In the genomic region with DNA sequence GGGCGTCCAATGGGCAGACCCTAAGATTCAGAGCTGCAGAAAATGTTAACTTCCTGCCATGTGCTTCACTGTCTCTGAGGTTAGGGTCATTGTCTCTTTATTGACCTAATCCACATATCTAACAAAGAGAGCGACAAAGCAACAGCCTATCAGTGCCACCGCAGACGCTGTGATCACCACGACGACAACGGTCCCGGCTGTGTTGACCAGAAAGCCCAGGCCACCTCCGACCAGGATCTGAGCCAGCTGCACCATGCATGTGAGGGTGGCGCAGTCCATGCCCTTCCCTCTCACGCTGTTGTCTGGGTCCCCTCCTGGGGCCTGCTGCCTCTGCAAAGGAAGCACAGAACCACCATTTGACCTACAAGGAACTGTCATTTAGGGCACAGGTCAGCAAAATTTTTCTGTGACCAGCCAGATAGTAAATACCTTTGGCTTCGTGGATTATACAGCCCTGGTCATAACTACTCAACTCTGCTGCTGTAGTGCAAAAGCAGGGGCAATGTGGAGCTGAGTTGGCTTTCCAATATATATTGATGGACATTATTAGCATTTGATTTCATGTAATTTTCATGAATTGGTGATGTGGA, we compare ENCODE assay signal across 22 cellular contexts. TPM values are rescaled to one million over a fixed set of nuclear protein-coding genes. Genes with fewer than 3 reads are reported as not detected.
DNase-seq lines count a peak whose midpoint lies in the region; ATAC-seq, FAIRE-seq and TF ChIP-seq lines count a peak whose summit lies in the region.
"Had no signal": no experiment of that assay in that cellular context is flagged by ENCODE, and none has a peak within 500 bp of the region (broad histone marks: within the 10 kb centered on the region; RNA-seq: fewer than 3 reads in every experiment).

No MANE protein-coding gene starts in this region.

- H2AFZ ChIP-seq in GM23338 (peak overlapping the region; percentile 77), H1 (ENCODE audit: low read length) (peak overlapping the region; percentile 87), trophoblast cell (ENCODE audit: insufficient read depth, low read length, poor library complexity) (no peak overlapping the region)
- H2AFZ ChIP-seq: GM23248 had no signal

- H3K9ac ChIP-seq in H1 (replicated peaks in 1 of 4; ENCODE audit: extremely low read depth in 1 of 4, low read depth in 3 of 4, low read length in 3 of 4) (no peak overlapping the region), trophoblast cell (ENCODE audit: low read length) (no peak overlapping the region)
- H3K9ac ChIP-seq: GM23248 had no signal

- H2BK5ac ChIP-seq in H1 (ENCODE audit: low read depth, low read length) = no peak overlapping the region
- no peak overlapping the region for H2BK5ac ChIP-seq in trophoblast cell (ENCODE audit: low read depth, low read length, poor library complexity)

- no peak overlapping the region for H3K4me3 Mint-ChIP-seq in GM23338
- H3K4me3 Mint-ChIP-seq: IgD-negative memory B cell had no signal

- no peak for TF ChIP-seq CTCF in GM23338 (conservative IDR thresholded peaks at IDR 0.05; ENCODE audit: low read depth in 2 of 2)
- TF ChIP-seq CTCF in H1 (IDR thresholded peaks at IDR 0.05; ENCODE audit: control extremely low read depth in 1 of 3, insufficient read depth in 1 of 3, low read depth in 1 of 3, low read length in 3 of 3) = no peak

- FAIRE-seq in H1 (lab: Jason Lieb, UNC) = no peak

- H3K27ac Mint-ChIP-seq in GM23338 = no peak overlapping the region
- H3K27ac Mint-ChIP-seq: IgD-negative memory B cell had no signal

- H2BK20ac ChIP-seq in H1 (ENCODE audit: low read length) = no peak overlapping the region

- no peaks in the 10 kb centered on the region for H3F3A ChIP-seq in GM23338 (replicated peaks; ENCODE audit: low read depth)

- no peak overlapping the region; the same call in 1 of the 2 replicates for H4K8ac ChIP-seq in H1 (ENCODE audit: extremely low read depth, insufficient read depth, low read length)
- H4K8ac ChIP-seq in trophoblast cell (ENCODE audit: low read depth, low read length) = no peak overlapping the region

- CTCF ChIA-PET in H1 (lab: Charles Lee; ENCODE audit: partially characterized antibody) = interaction anchor here (0.8 to 1.4 kb wide), 3 partner anchors 9 to 355 kb away, joined by 3 to 4 read pairs (median 3); partner anchors contain the start of gene RXFP3

- no peaks in the 10 kb centered on the region for H3K27me3 ChIP-seq in GM23338 (ENCODE audit: insufficient read depth)
- H3K27me3 ChIP-seq in H1 (replicated peaks in 1 of 4; ENCODE audit: control insufficient read depth in 3 of 4, extremely low read depth in 1 of 4, insufficient read depth in 3 of 4, low read length in 3 of 4) = no peaks in the 10 kb centered on the region
- no peaks in the 10 kb centered on the region for H3K27me3 ChIP-seq in trophoblast cell (ENCODE audit: insufficient read depth, low read length)

- H3K27me3 Mint-ChIP-seq in GM23338 (ENCODE audit: insufficient read depth, low read depth, poor library complexity) = peaks cover 5% of the 10 kb centered on the region

- H2BK12ac ChIP-seq in H1 (ENCODE audit: low read depth, low read length) (no peak overlapping the region), trophoblast cell (ENCODE audit: low read length) (no peak overlapping the region)

- H3K79me2 ChIP-seq in GM23338 (replicated peaks; ENCODE audit: insufficient read depth) = no peaks in the 10 kb centered on the region
- H3K79me2 ChIP-seq in H1 (ENCODE audit: control insufficient read depth in 1 of 2, insufficient read depth in 2 of 2, low read length in 2 of 2) = no peaks in the 10 kb centered on the region
- H3K79me2 ChIP-seq in trophoblast cell (ENCODE audit: control insufficient read depth, insufficient read depth, low read length, poor library complexity) = no peaks in the 10 kb centered on the region

- H3K9me2 ChIP-seq in GM23338 (ENCODE audit: insufficient read depth) = no peaks in the 10 kb centered on the region

- H3K4me2 ChIP-seq in GM23338 = no peak overlapping the region
- no peak overlapping the region for H3K4me2 ChIP-seq in H1 (ENCODE audit: insufficient read depth in 1 of 2, low read depth in 2 of 2, low read length in 2 of 2)
- H3K4me2 ChIP-seq in trophoblast cell (ENCODE audit: low read length) = no peak overlapping the region

- H3K14ac ChIP-seq in H1 (ENCODE audit: insufficient read length) (no peak overlapping the region), trophoblast cell (ENCODE audit: low read length) (no peak overlapping the region)

- H4K5ac ChIP-seq in H1 (ENCODE audit: insufficient read length, low read depth, low read length) = no peak overlapping the region

- no peaks in the 10 kb centered on the region for H4K20me1 ChIP-seq in GM23338 (replicated peaks; ENCODE audit: insufficient read depth)
- no peaks in the 10 kb centered on the region for H4K20me1 ChIP-seq in H1 (replicated peaks in 1 of 2; ENCODE audit: control insufficient read depth in 1 of 2, insufficient read depth in 2 of 2, low read length in 2 of 2)

- H3K4ac ChIP-seq in H1 (replicated peaks; ENCODE audit: insufficient read length, low read depth, low read length) (no peak overlapping the region), trophoblast cell (ENCODE audit: low read depth, low read length) (no peak overlapping the region)

- H2AK5ac ChIP-seq in H1 (ENCODE audit: low read depth, low read length) = no peak overlapping the region
- no peak overlapping the region for H2AK5ac ChIP-seq in trophoblast cell (ENCODE audit: low read length)

- H3K36me3 ChIP-seq in GM23338 (ENCODE audit: insufficient read depth) (no peaks in the 10 kb centered on the region), H1 (ENCODE audit: control insufficient read depth in 2 of 4, insufficient read depth in 4 of 4, low read length in 3 of 4) (no peaks in the 10 kb centered on the region), trophoblast cell (ENCODE audit: control insufficient read depth in 1 of 2, insufficient read depth in 2 of 2, low read length in 2 of 2) (no peaks in the 10 kb centered on the region)
- H3K36me3 ChIP-seq: BE2C had no signal

- H3K23ac ChIP-seq in H1 (ENCODE audit: insufficient read length) (no peak overlapping the region), trophoblast cell (ENCODE audit: low read length) (no peak overlapping the region)

- no peak overlapping the region for H4K12ac ChIP-seq in trophoblast cell (ENCODE audit: low read depth, low read length)

- H3K9me3 ChIP-seq in H1 (ENCODE audit: insufficient read depth in 2 of 2, low read depth in 1 of 2, low read length in 1 of 2) = no peaks in the 10 kb centered on the region
- peaks cover 2% of the 10 kb centered on the region for H3K9me3 ChIP-seq in trophoblast cell (ENCODE audit: insufficient read depth, low read depth, low read length)
- H3K9me3 ChIP-seq: BE2C had no signal

- H2BK120ac ChIP-seq in H1 (replicated peaks; ENCODE audit: low read depth, low read length) (no peak overlapping the region), trophoblast cell (ENCODE audit: insufficient read depth, low read length, poor library complexity) (no peak overlapping the region)

- ATAC-seq in GM23338 = peak; percentile 62; the same call in 2 of the 3 replicates
- no peak for ATAC-seq in GM18517 (IDR thresholded peaks at IDR 0.05; ENCODE audit: unreplicated experiment)
- ATAC-seq: HCT116 had no signal

- H2BK15ac ChIP-seq in H1 (ENCODE audit: low read length) = no peak overlapping the region

- H4K91ac ChIP-seq in H1 (replicated peaks; ENCODE audit: insufficient read length, low read length) (no peak overlapping the region), trophoblast cell (ENCODE audit: low read depth, low read length) (no peak overlapping the region)

- H3K4me1 ChIP-seq in GM23338 (ENCODE audit: insufficient read depth) (0 out of 2 replicates have a peak, but pooled peaks cover 5% of the 10 kb centered on the region), H1 (replicated peaks in 1 of 4; ENCODE audit: control insufficient read depth in 3 of 4, insufficient read depth in 4 of 4, low read length in 3 of 4) (peaks cover 0 to 2% (median under 1%) of the 10 kb centered on the region in 4 experiments; a peak in 1 of 7 replicates), trophoblast cell (ENCODE audit: control insufficient read depth in 1 of 2, insufficient read depth in 2 of 2, low read length in 2 of 2) (no peaks in the 10 kb centered on the region)
- H3K4me1 ChIP-seq: BE2C had no signal

- H3K23me2 ChIP-seq in H1 (ENCODE audit: low read depth, low read length) = no peaks in the 10 kb centered on the region

- DNase-seq in GM23338 (ENCODE audit: low spot score) = peak; percentile 56
- DNase-seq in NCI-H748 (lab: John Stamatoyannopoulos, UW; ENCODE audit: unreplicated experiment) = peak; percentile 79
- no peak for DNase-seq in H1 (ENCODE audit: low read depth in 1 of 2, low spot score in 2 of 2)
- no peak for DNase-seq in trophoblast cell
- DNase-seq in mesenteric fat pad (ENCODE audit: low spot score) = no peak
- DNase-seq in retina = no peak
- DNase-seq in NK-92 treated with Interleukin-12 subunit alpha and Interleukin-12 subunit beta, amount 100 ng/mL, for 24 hours (lab: John Stamatoyannopoulos, UW) = no peak
- DNase-seq: BE2C, DMS79 treated with DMSO at 0.1 percent for 48 hours, GM23248, Karpas-422, NCI-H187, NCI-H2107, NCI-H510A, Right ventricle myocardium superior had no signal

- no peak for TF ChIP-seq POLR2A in H1 (IDR thresholded peaks at IDR 0.05; ENCODE audit: control extremely low read depth in 1 of 2, low read depth in 2 of 2, low read length in 2 of 2)

- H3K27ac ChIP-seq in GM23338 (ENCODE audit: low read depth) = no peak overlapping the region
- no peak overlapping the region for H3K27ac ChIP-seq in H1 (ENCODE audit: low read depth, low read length)
- no peak overlapping the region for H3K27ac ChIP-seq in trophoblast cell (ENCODE audit: low read depth, low read length)
- H3K27ac ChIP-seq: GM23248 had no signal

- H3K18ac ChIP-seq in H1 (ENCODE audit: extremely low read depth, low read length) (no peak overlapping the region), trophoblast cell (ENCODE audit: low read length) (no peak overlapping the region)

- WGBS in H1 (ENCODE audit: extremely low coverage in 1 of 2, insufficient coverage in 1 of 2, insufficient read length in 1 of 2, insufficient replicate concordance in 2 of 2, low coverage in 1 of 2, low lambda C conversion rate in 2 of 2, missing lambda C conversion rate in 1 of 2), 2 experiments = 82% methylated on average over 12 of the region's 12 CpGs; no CpG with 5 or more reads in 1 of the 2 experiments
- WGBS in trophoblast cell (ENCODE audit: extremely low coverage, insufficient coverage, insufficient read length) = no CpG with 5 or more reads among the region's 12 CpGs

- H3K36me3 Mint-ChIP-seq in GM23338 (ENCODE audit: low read depth) = no peaks in the 10 kb centered on the region
- H3K36me3 Mint-ChIP-seq: IgD-negative memory B cell had no signal

- H3K9me3 Mint-ChIP-seq in GM23338 = no peaks in the 10 kb centered on the region

- TF ChIP-seq RAD21 in H1 (IDR thresholded peaks at IDR 0.05 in 1 of 2, conservative IDR thresholded peaks at IDR 0.05 in 1 of 2; ENCODE audit: low read depth in 2 of 2, low read length in 2 of 2) = no peak

- peaks cover 23% of the 10 kb centered on the region for H3K4me1 Mint-ChIP-seq in GM23338
- H3K4me1 Mint-ChIP-seq: IgD-negative memory B cell had no signal

- POLR2A ChIA-PET in H1 (lab: Charles Lee; ENCODE audit: partially characterized antibody) = no interaction called here

- no peak overlapping the region for H3K56ac ChIP-seq in H1 (replicated peaks; ENCODE audit: insufficient read length, low read depth, low read length)

- H3K79me1 ChIP-seq in H1 (ENCODE audit: low read depth, low read length) (no peaks in the 10 kb centered on the region), trophoblast cell (ENCODE audit: low read length) (no peaks in the 10 kb centered on the region)

- no peak overlapping the region for H3K4me3 ChIP-seq in GM23338
- no peak overlapping the region for H3K4me3 ChIP-seq in H1 (ENCODE audit: extremely low read depth in 1 of 4, insufficient read depth in 2 of 4, low read depth in 3 of 4, low read length in 4 of 4)
- H3K4me3 ChIP-seq in trophoblast cell (ENCODE audit: low read depth, low read length) = peak overlapping the region; percentile 25
- H3K4me3 ChIP-seq: GM23248 had no signal

- TF ChIP-seq EP300 in H1 (IDR thresholded peaks at IDR 0.05; ENCODE audit: borderline replicate concordance in 1 of 2, low read depth in 2 of 2, low read length in 2 of 2) = no peak

RNA-seq across cellular contexts. Expression of gene RXFP3, which starts 8.5 kb away (rescaled TPM):
- total RNA-seq in GM23338 (2014; rRNA removed; shearing (Covaris generic)) = 0.23 TPM in 1 of 2 replicates, not detected in the other
- polyA plus RNA-seq in GM23338 (2016; fragmentation: Nextera tagmentation; extraction: Ambion mirVana) (not detected in 2 replicates), H1 (2011; rRNA removed) (0.13 TPM in 1 of 2 replicates, not detected in the other)
- total RNA-seq in H1 (2021; fragmentation: NEBNext Ultra II Directional; extraction: Animal tissue kit (Norgen Biotek cat#: 25700)) = 0.15 TPM in 1 of 2 replicates, not detected in the other
- 0.08 TPM for polyA plus RNA-seq in H1 (2011; cell fraction: cytosol; rRNA removed)
- 0.07 TPM for polyA plus RNA-seq in H1 (2011; cell fraction: nucleus; rRNA removed)
- polyA plus RNA-seq in H1 (2012, experiment 1 of 2) = 0.09 to 0.12 TPM (median 0.12 TPM) in 3 of 4 replicates, not detected in the other
- not detected for polyA plus RNA-seq in H1 (2012, experiment 2 of 2)
- not detected for polyA plus RNA-seq in H1 (2013, experiment 1 of 2)
- 0.04 TPM for polyA plus RNA-seq in H1 (2013, experiment 2 of 2)
- 0.29 TPM in 1 of 2 replicates, not detected in the other for polyA minus RNA-seq in H1 (2011; rRNA and poly(A)+ RNA removed)
- not detected for polyA minus RNA-seq in H1 (2011; cell fraction: cytosol; rRNA and poly(A)+ RNA removed)
- polyA minus RNA-seq in H1 (2011; cell fraction: nucleus; rRNA and poly(A)+ RNA removed) = not detected
- not detected in 2 replicates for polyA plus RNA-seq in trophoblast cell (2013)
- not detected for total RNA-seq in mesenteric fat pad
- total RNA-seq: A673, GM23248, M059J, Right ventricle myocardium superior, RPMI7951 had no signal
- polyA plus RNA-seq: GM23248, IgD-negative memory B cell had no signal

RNA-seq across cellular contexts. Expression of gene SLC45A2, which starts 39.9 kb away (rescaled TPM):
- not detected in 2 replicates for total RNA-seq in GM23338 (2014; rRNA removed; shearing (Covaris generic))
- not detected in 2 replicates for polyA plus RNA-seq in GM23338 (2016; fragmentation: Nextera tagmentation; extraction: Ambion mirVana)
- total RNA-seq in H1 (2021; fragmentation: NEBNext Ultra II Directional; extraction: Animal tissue kit (Norgen Biotek cat#: 25700)) = not detected in 2 replicates
- 0.09 TPM in 1 of 2 replicates, not detected in the other for polyA plus RNA-seq in H1 (2011; rRNA removed)
- polyA plus RNA-seq in H1 (2011; cell fraction: cytosol; rRNA removed) = 0.08 TPM
- 0.11 TPM for polyA plus RNA-seq in H1 (2011; cell fraction: nucleus; rRNA removed)
- not detected in 4 replicates for polyA plus RNA-seq in H1 (2012, experiment 1 of 2)
- polyA plus RNA-seq in H1 (2012, experiment 2 of 2) = not detected
- polyA plus RNA-seq in H1 (2013, experiment 1 of 2) = not detected
- 0.09 TPM for polyA plus RNA-seq in H1 (2013, experiment 2 of 2)
- polyA minus RNA-seq in H1 (2011; rRNA and poly(A)+ RNA removed) = 0.54 TPM in 1 of 2 replicates, not detected in the other
- polyA minus RNA-seq in H1 (2011; cell fraction: cytosol; rRNA and poly(A)+ RNA removed) = not detected
- 1.6 TPM for polyA minus RNA-seq in H1 (2011; cell fraction: nucleus; rRNA and poly(A)+ RNA removed)
- 0.01 and 0.04 TPM in 2 replicates for polyA plus RNA-seq in trophoblast cell (2013)
- total RNA-seq in mesenteric fat pad = not detected
- total RNA-seq: GM23248, HT1080, M059J, Right ventricle myocardium superior had no signal
- polyA plus RNA-seq: GM23248, IgD-negative memory B cell had no signal

RNA-seq across cellular contexts. Expression of gene ADAMTS12, which starts 52.8 kb away (rescaled TPM):
- 12.4 and 17.1 TPM in 2 replicates for total RNA-seq in GM23338 (2014; rRNA removed; shearing (Covaris generic))
- polyA plus RNA-seq in GM23338 (2016; fragmentation: Nextera tagmentation; extraction: Ambion mirVana) (8.6 and 9.1 TPM in 2 replicates), H1 (2011; rRNA removed) (4.9 and 6.4 TPM in 2 replicates)
- 12.3 and 12.8 TPM in 2 replicates for total RNA-seq in H1 (2021; fragmentation: NEBNext Ultra II Directional; extraction: Animal tissue kit (Norgen Biotek cat#: 25700))
- polyA plus RNA-seq in H1 (2011; cell fraction: cytosol; rRNA removed) = 5.4 TPM
- polyA plus RNA-seq in H1 (2011; cell fraction: nucleus; rRNA removed) = 9.9 TPM
- 4.9 to 6.5 TPM (median 5.8 TPM) in 4 replicates for polyA plus RNA-seq in H1 (2012, experiment 1 of 2)
- polyA plus RNA-seq in H1 (2012, experiment 2 of 2) = 2.8 TPM
- 8.3 TPM for polyA plus RNA-seq in H1 (2013, experiment 1 of 2)
- 8.3 TPM for polyA plus RNA-seq in H1 (2013, experiment 2 of 2)
- 38.0 and 39.6 TPM in 2 replicates for polyA minus RNA-seq in H1 (2011; rRNA and poly(A)+ RNA removed)
- 6.9 TPM for polyA minus RNA-seq in H1 (2011; cell fraction: cytosol; rRNA and poly(A)+ RNA removed)
- polyA minus RNA-seq in H1 (2011; cell fraction: nucleus; rRNA and poly(A)+ RNA removed) = 54.7 TPM
- 4.7 and 4.8 TPM in 2 replicates for polyA plus RNA-seq in trophoblast cell (2013)
- 41.2 TPM for total RNA-seq in mesenteric fat pad
- polyA plus RNA-seq: IgD-negative memory B cell had no signal

Comparison
In these comparisons a context has a peak if more than half of its experiments do, and no peak if none do; other contexts are left out.
1. DNase-seq: peak in GM23338 (single experiment) and NCI-H748 (single experiment); none in H1 (0 of 2), trophoblast cell (0 of 2), mesenteric fat pad (single experiment), retina (single experiment) and NK-92 treated with Interleukin-12 subunit alpha and Interleukin-12 subunit beta, amount 100 ng/mL, for 24 hours (single experiment).